In genomic region chr9:2621678-2622360, GRCh38 we compare ENCODE assay signal across 8 cellular contexts. TPM values are rescaled to one million over a fixed set of nuclear protein-coding genes. Genes with fewer than 3 reads are reported as not detected.
DNase-seq lines count a peak whose midpoint lies in the region; ATAC-seq, FAIRE-seq and TF ChIP-seq lines count a peak whose summit lies in the region.

TSS of gene VLDLR (plus strand) at chr9:2621787. CDS start at chr9:2622190, 403 bp downstream.

- H3K4me3 ChIP-seq in SU-DHL-6 (ENCODE audit: insufficient read depth, low read length, poor library complexity, severe bottlenecking) (peak within 1 kb of the TSS; percentile 36), kidney (ENCODE audit: low read length in 2 of 2) (peak within 1 kb of the TSS; percentile 71 to 73)

- H2AFZ ChIP-seq in SU-DHL-6 (ENCODE audit: low read depth, low read length, severe bottlenecking): peak within 1 kb of the TSS; percentile 46

- peaks cover 19% of the 10 kb centered on the region for H3K4me1 Mint-ChIP-seq in central memory CD8-positive, alpha-beta T cell

- H3K27me3 ChIP-seq in SU-DHL-6 (ENCODE audit: low read length): no peaks in the 10 kb centered on the region

- H3K9ac ChIP-seq in SU-DHL-6 (ENCODE audit: low read length) (peak within 1 kb of the TSS; percentile 45), kidney (ENCODE audit: low read length in 2 of 2) (peak within 1 kb of the TSS; percentile 50 to 82)

- TF ChIP-seq CTCF in SU-DHL-6 (IDR thresholded peaks at IDR 0.05; ENCODE audit: insufficient read depth, low read length, poor library complexity, severe bottlenecking) (no peak), kidney (IDR thresholded peaks at IDR 0.05; ENCODE audit: borderline replicate concordance, extremely low read depth, insufficient read depth) (no peak)

- no peaks in the 10 kb centered on the region for H4K20me1 ChIP-seq in SU-DHL-6 (ENCODE audit: low read depth, low read length)

- DNase-seq in COR-L47 (lab: John Stamatoyannopoulos, UW) (peak; percentile 65), HPDE6-E6E7 (ENCODE audit: extremely low spot score) (peak; percentile 29), kidney (peak; percentile 84), dedifferentiated amniotic fluid mesenchymal stem cell (ENCODE audit: extremely low spot score) (no peak)
- DNase-seq in central memory CD8-positive, alpha-beta T cell (ENCODE audit: low spot score in 2 of 2): no peak
- DNase-seq in stimulated activated CD4-positive, alpha-beta T cell treated with anti-CD3 and anti-CD28 coated beads, Interleukin-12 subunit alpha, Interleukin-12 subunit beta, amount 100 ng/mL, for 4 hours: peak; percentile 26

- no peaks in the 10 kb centered on the region for H3F3A ChIP-seq in SU-DHL-6 (ENCODE audit: insufficient read depth)

- no peaks in the 10 kb centered on the region for H3K36me3 Mint-ChIP-seq in central memory CD8-positive, alpha-beta T cell (ENCODE audit: insufficient read depth)

- peak within 1 kb of the TSS; percentile 39 for H3K4me2 ChIP-seq in SU-DHL-6 (ENCODE audit: low read depth, low read length, poor library complexity, severe bottlenecking)

- no peaks in the 10 kb centered on the region for H3K9me3 Mint-ChIP-seq in central memory CD8-positive, alpha-beta T cell

- peak within 1 kb of the TSS; percentile 79 for H3K4me3 Mint-ChIP-seq in central memory CD8-positive, alpha-beta T cell

- H3K27me3 Mint-ChIP-seq in central memory CD8-positive, alpha-beta T cell: peaks cover 81% of the 10 kb centered on the region

- H3K9me3 ChIP-seq in SU-DHL-6 (ENCODE audit: insufficient read depth, low read length): no peaks in the 10 kb centered on the region
- H3K9me3 ChIP-seq in kidney (ENCODE audit: control insufficient read depth in 1 of 2, low read length in 2 of 2): no peaks in the 10 kb centered on the region

- peaks cover 9 to 18% of the 10 kb centered on the region in 2 donors for H3K4me1 ChIP-seq in kidney (ENCODE audit: control insufficient read depth in 1 of 2, insufficient read depth in 1 of 2, low read depth in 1 of 2, low read length in 2 of 2)

- no peaks in the 10 kb centered on the region for H3K9me2 ChIP-seq in SU-DHL-6 (replicated peaks; ENCODE audit: insufficient read depth, low read length)

- H3K36me3 ChIP-seq in SU-DHL-6 (ENCODE audit: low read length) (no peaks in the 10 kb centered on the region), kidney (ENCODE audit: control insufficient read depth in 1 of 2, insufficient read depth in 2 of 2, low read length in 2 of 2) (no peaks in the 10 kb centered on the region)

- no peaks in the 10 kb centered on the region for H3K79me2 ChIP-seq in SU-DHL-6 (ENCODE audit: insufficient read depth, low read length)

- H3K27ac ChIP-seq in SU-DHL-6 (ENCODE audit: low read depth, low read length) (no peak within 1 kb of the TSS), kidney (ENCODE audit: low read depth in 2 of 2, low read length in 2 of 2) (peak within 1 kb of the TSS; percentile 77 to 85)

- peak; percentile 49 for ATAC-seq in GM19455 (IDR thresholded peaks at IDR 0.05; ENCODE audit: unreplicated experiment)
- peak; percentile 29 for ATAC-seq in central memory CD8-positive, alpha-beta T cell (replicated peaks; ENCODE audit: extremely low read depth, poor library complexity, severe bottlenecking)

- peak within 1 kb of the TSS; percentile 73 for H3K27ac Mint-ChIP-seq in central memory CD8-positive, alpha-beta T cell (ENCODE audit: low read depth)

- intact Hi-C loops in kidney (cut with DNase I): no loop called here

- no peak for FAIRE-seq in kidney (lab: Jason Lieb, UNC)

RNA-seq across cellular contexts. Expression of gene VLDLR, which starts in this region (rescaled TPM):
- total RNA-seq in kidney: 24.2 TPM
- polyA plus RNA-seq in kidney (ENCODE audit: insufficient read depth, low read depth, low replicate concordance): 8.6 TPM

Comparison
In these comparisons a context has a peak if more than half of its experiments do, and no peak if none do; other contexts are left out.
1. DNase-seq: peak in COR-L47 (single experiment), HPDE6-E6E7 (single experiment), kidney (single experiment) and stimulated activated CD4-positive, alpha-beta T cell treated with anti-CD3 and anti-CD28 coated beads, Interleukin-12 subunit alpha, Interleukin-12 subunit beta, amount 100 ng/mL, for 4 hours (single experiment); none in central memory CD8-positive, alpha-beta T cell (0 of 2) and dedifferentiated amniotic fluid mesenchymal stem cell (single experiment).